Comparison of ENCODE assay signal across 17 cellular contexts in genomic region chr9:12595400-12595799, GRCh38.
A peak's percentile ranks its signal among the peaks of the same experiment; 100 is the strongest.
DNase-seq lines count a peak whose midpoint lies in the region; ATAC-seq and TF ChIP-seq lines count a peak whose summit lies in the region.
"Had no signal": no experiment of that assay in that cellular context is flagged by ENCODE, and none has a peak within 500 bp of the region (broad histone marks: within the 10 kb centered on the region; RNA-seq: fewer than 3 reads in every experiment).

No MANE protein-coding gene starts in this region.

- ATAC-seq in GM21786 (IDR thresholded peaks at IDR 0.05; ENCODE audit: unreplicated experiment) (no peak), HG02759 (IDR thresholded peaks at IDR 0.05; ENCODE audit: unreplicated experiment) (no peak)

- H3K4me3 ChIP-seq in epithelial cell of esophagus (ENCODE audit: low read length) (no peak overlapping the region), lower leg skin (ENCODE audit: low read depth, poor library complexity, severe bottlenecking) (no peak overlapping the region)
- H3K4me3 ChIP-seq: HAP-1 had no signal

- peak; percentile 56 for DNase-seq in DMS 273 treated with DMSO at 0.1 percent for 48 hours (lab: John Stamatoyannopoulos, UW)
- DNase-seq in HPDE6-E6E7 (ENCODE audit: extremely low spot score), result peak; percentile 1
- DNase-seq in epithelial cell of esophagus (ENCODE audit: low read depth), result peak; percentile 17
- DNase-seq in lower leg skin (ENCODE audit: low spot score in 2 of 2), result no peak
- DNase-seq: ACHN; BE2C; C1 segment of cervical spinal cord; CD4-positive, CD25-positive, alpha-beta regulatory T cell; CD8-positive, alpha-beta memory T cell; COR-L47; DMS153; DMS79; GDM1; KBM-7 had no signal

- WGBS in lower leg skin, 2 donors, result 71 to 73% methylated on average over 3 of the region's 3 CpGs

- TF ChIP-seq CTCF in epithelial cell of esophagus (IDR thresholded peaks at IDR 0.05; ENCODE audit: insufficient read depth, low read depth, low read length, missing control alignments) (no peak), lower leg skin (IDR thresholded peaks at IDR 0.05) (no peak)

- intact Hi-C loops in lower leg skin (cut with DNase I; ENCODE audit: low total_unique reads), result no loop called here

- no peak for TF ChIP-seq POLR2A in lower leg skin (IDR thresholded peaks at IDR 0.05)

Comparison
In these comparisons a context has a peak if more than half of its experiments do, and no peak if none do; other contexts are left out.
1. DNase-seq: peak in DMS 273 treated with DMSO at 0.1 percent for 48 hours (single experiment), HPDE6-E6E7 (single experiment) and epithelial cell of esophagus (single experiment); none in lower leg skin (0 of 2).